Comparison of ENCODE assay signal across 8 cellular contexts in the genomic region with DNA sequence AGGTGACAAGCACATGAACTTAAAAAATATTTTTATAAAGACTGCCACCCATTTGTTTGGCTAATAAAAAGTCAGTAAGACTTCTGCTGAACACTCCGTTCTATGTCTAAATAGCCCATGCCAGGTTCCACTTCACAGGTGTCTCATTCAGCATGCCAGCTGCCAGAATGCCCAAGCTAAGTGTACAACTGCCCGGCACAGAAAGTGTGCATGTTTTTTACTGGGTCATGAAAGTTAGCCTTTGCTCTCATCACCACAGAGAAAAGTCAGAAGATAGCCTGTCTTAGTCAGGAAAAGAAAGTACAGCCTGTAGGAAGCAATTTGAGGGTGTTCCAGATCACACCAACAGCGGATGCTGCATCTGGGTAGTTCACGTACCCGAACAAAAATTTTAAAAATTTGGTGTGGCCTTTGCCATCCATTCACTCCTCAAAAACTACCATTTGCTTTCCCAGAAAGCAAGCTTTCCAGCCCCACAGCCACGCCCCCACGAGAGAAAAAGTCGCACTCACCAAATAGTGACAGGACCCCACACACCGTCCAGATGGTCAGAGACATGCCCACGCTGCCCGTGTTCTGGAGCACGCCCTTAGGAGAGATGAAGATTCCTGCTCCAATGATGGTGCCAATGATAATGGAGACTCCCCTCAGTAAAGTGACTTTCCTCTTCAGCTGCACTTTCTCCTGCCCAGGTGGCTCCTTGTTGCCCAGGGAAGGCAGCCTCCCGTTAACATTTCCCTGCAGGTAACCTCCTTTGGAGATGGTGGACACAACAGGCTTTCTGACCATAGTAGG. TPM values are rescaled to one million over a fixed set of nuclear protein-coding genes. Genes with fewer than 3 reads are reported as not detected.
DNase-seq lines count a peak whose midpoint lies in the region; ATAC-seq and TF ChIP-seq lines count a peak whose summit lies in the region.

No MANE protein-coding gene starts in this region.

- no peak overlapping the region for H2AK5ac ChIP-seq in H9 (ENCODE audit: insufficient read length, low read length)

- peak overlapping the region; percentile 14 for H4K8ac ChIP-seq in H9 (replicated peaks; ENCODE audit: insufficient read length, low read depth, low read length)

- no peak overlapping the region for H2BK15ac ChIP-seq in H9 (ENCODE audit: low read depth, low read length)

- H3K4me1 ChIP-seq in H9 (ENCODE audit: insufficient read depth, low read length), result no peaks in the 10 kb centered on the region; the same call in 1 of the 2 replicates

- H2AFZ ChIP-seq in H9 (ENCODE audit: low read length), result no peak overlapping the region

- H3K23me2 ChIP-seq in H9 (ENCODE audit: insufficient read length, low read depth, low read length, poor library complexity, severe bottlenecking), result peaks cover 10% of the 10 kb centered on the region

- WGBS in H9 (ENCODE audit: extremely low coverage, insufficient read length, low lambda C conversion rate), result no CpG with 5 or more reads among the region's 13 CpGs

- H3K9ac ChIP-seq in H9 (ENCODE audit: extremely low read depth, insufficient read length, low read length), result peak overlapping the region; percentile 90

- H4K20me1 ChIP-seq in H9 (ENCODE audit: control insufficient read depth, insufficient read depth, insufficient read length), result peaks cover 3% of the 10 kb centered on the region

- no peak overlapping the region for H4K91ac ChIP-seq in H9 (ENCODE audit: insufficient read length, low read depth, low read length)

- H3K27me3 ChIP-seq in H9 (ENCODE audit: insufficient read depth, low read length), result no peaks in the 10 kb centered on the region

- peak overlapping the region; percentile 79 for H3K18ac ChIP-seq in H9 (ENCODE audit: insufficient read length, low read depth, low read length)

- H3T11ph ChIP-seq in H9 (ENCODE audit: low read length), result no peak overlapping the region

- H3K56ac ChIP-seq in H9 (ENCODE audit: insufficient read length, low read depth, low read length), result peak overlapping the region; percentile 37

- no peaks in the 10 kb centered on the region for H3K9me3 ChIP-seq in H9 (ENCODE audit: control insufficient read depth, low read depth, low read length)

- peak overlapping the region; percentile 5 for H2BK5ac ChIP-seq in H9 (ENCODE audit: insufficient read length, low read length)

- H3K9me3 Mint-ChIP-seq in H9 (no peaks in the 10 kb centered on the region; a peak in 1 of 5 replicates), naive B cell (no peaks in the 10 kb centered on the region)

- peaks cover 24 to 26% of the 10 kb centered on the region in 2 experiments for H3K4me1 Mint-ChIP-seq in H9
- peaks cover 11 to 14% (median 11%) of the 10 kb centered on the region in 3 donors for H3K4me1 Mint-ChIP-seq in naive B cell

- peak overlapping the region; percentile 88 to 99 for H3K4me3 Mint-ChIP-seq in H9
- peak overlapping the region; percentile 62 to 87 (median 75) for H3K4me3 Mint-ChIP-seq in naive B cell

- no peaks in the 10 kb centered on the region for H3K27me3 Mint-ChIP-seq in H9 (ENCODE audit: low read depth)
- H3K27me3 Mint-ChIP-seq in naive B cell, result peaks cover 0 to 5% (median 0%) of the 10 kb centered on the region in 3 donors

- no peak overlapping the region for H3K4ac ChIP-seq in H9 (ENCODE audit: low read depth, low read length)

- peak overlapping the region; percentile 42; the same call in 1 of the 2 replicates for H3K14ac ChIP-seq in H9 (ENCODE audit: insufficient read depth, low read length)

- peak overlapping the region; percentile 95 for H3K27ac ChIP-seq in H9 (ENCODE audit: insufficient read length, low read depth, low read length)
- peak overlapping the region; percentile 75 for H3K27ac ChIP-seq in cingulate gyrus (ENCODE audit: low read depth, low read length)

- H3K27ac Mint-ChIP-seq in H9 (peak overlapping the region; percentile 99 to 100 (median 99)), naive B cell (peak overlapping the region in 1 of 6 donors; percentile 53)

- H2BK12ac ChIP-seq in H9 (ENCODE audit: insufficient read length, low read depth, low read length), result peak overlapping the region; percentile 29

- peak overlapping the region; percentile 93 for H3K4me2 ChIP-seq in H9 (ENCODE audit: insufficient read depth, insufficient read length, low read length)

- DNase-seq in ELR (ENCODE audit: low read depth), result peak; percentile 63
- no peak for DNase-seq in H9
- DNase-seq in naive B cell, result no peak
- DNase-seq in kidney glomerular epithelial cell (lab: John Stamatoyannopoulos, UW), result no peak
- no peak for DNase-seq in T-helper 9 cell

- H3K36me3 Mint-ChIP-seq in H9 (ENCODE audit: insufficient read depth in 1 of 3, low read depth in 3 of 3) (peaks cover 3 to 8% (median 6%) of the 10 kb centered on the region in 3 experiments; a peak in 6 of 7 replicates), naive B cell (no peaks in the 10 kb centered on the region)

- no peak for TF ChIP-seq CTCF in H9 (conservative IDR thresholded peaks at IDR 0.05)

- H4K5ac ChIP-seq in H9 (ENCODE audit: insufficient read length, low read depth, low read length), result peak overlapping the region; percentile 81

- no peak overlapping the region for H2BK20ac ChIP-seq in H9 (ENCODE audit: low read depth, low read length, poor library complexity, severe bottlenecking)

- no peak overlapping the region for H3K23ac ChIP-seq in H9 (ENCODE audit: insufficient read length, low read depth, low read length)

- no peaks in the 10 kb centered on the region for H3K79me1 ChIP-seq in H9 (ENCODE audit: insufficient read depth, low read depth, low read length, poor library complexity, severe bottlenecking)

- ATAC-seq in naive B cell (ENCODE audit: low read depth in 2 of 2) (no peak), HG02623 (IDR thresholded peaks at IDR 0.05; ENCODE audit: unreplicated experiment) (no peak)

- peak overlapping the region; percentile 74 for H2BK120ac ChIP-seq in H9 (ENCODE audit: low read depth, low read length, poor library complexity, severe bottlenecking)

- H3K79me2 ChIP-seq in H9 (ENCODE audit: insufficient read depth, low read length), result peaks cover 9% of the 10 kb centered on the region; the same call in 1 of the 2 replicates

TF ChIP-seq in PFSK-1, 5 proteins besides CTCF, POLR2A, EP300 and RAD21:
- peak; percentile 30; the same call in 1 of the 2 replicates for TF ChIP-seq POLR2AphosphoS5 (IDR thresholded peaks at IDR 0.05; ENCODE audit: low read depth, low read length)
- TF ChIP-seq, protein P1, sequence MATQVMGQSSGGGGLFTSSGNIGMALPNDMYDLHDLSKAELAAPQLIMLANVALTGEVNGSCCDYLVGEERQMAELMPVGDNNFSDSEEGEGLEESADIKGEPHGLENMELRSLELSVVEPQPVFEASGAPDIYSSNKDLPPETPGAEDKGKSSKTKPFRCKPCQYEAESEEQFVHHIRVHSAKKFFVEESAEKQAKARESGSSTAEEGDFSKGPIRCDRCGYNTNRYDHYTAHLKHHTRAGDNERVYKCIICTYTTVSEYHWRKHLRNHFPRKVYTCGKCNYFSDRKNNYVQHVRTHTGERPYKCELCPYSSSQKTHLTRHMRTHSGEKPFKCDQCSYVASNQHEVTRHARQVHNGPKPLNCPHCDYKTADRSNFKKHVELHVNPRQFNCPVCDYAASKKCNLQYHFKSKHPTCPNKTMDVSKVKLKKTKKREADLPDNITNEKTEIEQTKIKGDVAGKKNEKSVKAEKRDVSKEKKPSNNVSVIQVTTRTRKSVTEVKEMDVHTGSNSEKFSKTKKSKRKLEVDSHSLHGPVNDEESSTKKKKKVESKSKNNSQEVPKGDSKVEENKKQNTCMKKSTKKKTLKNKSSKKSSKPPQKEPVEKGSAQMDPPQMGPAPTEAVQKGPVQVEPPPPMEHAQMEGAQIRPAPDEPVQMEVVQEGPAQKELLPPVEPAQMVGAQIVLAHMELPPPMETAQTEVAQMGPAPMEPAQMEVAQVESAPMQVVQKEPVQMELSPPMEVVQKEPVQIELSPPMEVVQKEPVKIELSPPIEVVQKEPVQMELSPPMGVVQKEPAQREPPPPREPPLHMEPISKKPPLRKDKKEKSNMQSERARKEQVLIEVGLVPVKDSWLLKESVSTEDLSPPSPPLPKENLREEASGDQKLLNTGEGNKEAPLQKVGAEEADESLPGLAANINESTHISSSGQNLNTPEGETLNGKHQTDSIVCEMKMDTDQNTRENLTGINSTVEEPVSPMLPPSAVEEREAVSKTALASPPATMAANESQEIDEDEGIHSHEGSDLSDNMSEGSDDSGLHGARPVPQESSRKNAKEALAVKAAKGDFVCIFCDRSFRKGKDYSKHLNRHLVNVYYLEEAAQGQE (IDR thresholded peaks at IDR 0.05; ENCODE audit: insufficient read depth in 1 of 2, low read depth in 2 of 2, low read length in 2 of 2), result no peak
- no peak; the same call in 1 of the 2 replicates for TF ChIP-seq SIN3A (IDR thresholded peaks at IDR 0.05; ENCODE audit: borderline replicate concordance, insufficient read depth, low read length)
- TF ChIP-seq FOXP2 (optimal IDR thresholded peaks at IDR 0.05; ENCODE audit: borderline replicate concordance, extremely low read depth, extremely low read length, insufficient read depth), result no peak
TF ChIP-seq in PFSK-1: peak in this region for 1.

RNA-seq across cellular contexts. Expression of a gene that starts 0.7 kb away (rescaled TPM):
- 19.3 and 19.8 TPM in 2 replicates for total RNA-seq in H9 (2021)
- 6.6 TPM for polyA plus RNA-seq in PFSK-1 (2012; ENCODE audit: insufficient read length, low read depth)
- polyA plus RNA-seq in naive B cell (ENCODE audit: low read depth in 6 of 6), result not detected
